Comparison of ENCODE assay signal across 1 cellular context in genomic region chr6:2034256-2034655, GRCh38.
TF ChIP-seq lines count a peak whose summit lies in the region.

No MANE protein-coding gene starts in this region.

TF ChIP-seq in K562, 482 proteins besides CTCF, POLR2A, EP300 and RAD21 (continued from another document):
- no peak for TF ChIP-seq ZBTB34 (CRISPR knock-in tag; IDR thresholded peaks at IDR 0.05)
- no peak for TF ChIP-seq BMI1 (IDR thresholded peaks at IDR 0.05; ENCODE audit: low read length)
- no peak for TF ChIP-seq FOXA3 (CRISPR knock-in tag; conservative IDR thresholded peaks at IDR 0.05 in 1 of 2, IDR thresholded peaks at IDR 0.05 in 1 of 2)
